8 cellular contexts compared by ENCODE assay signal in the genomic region with DNA sequence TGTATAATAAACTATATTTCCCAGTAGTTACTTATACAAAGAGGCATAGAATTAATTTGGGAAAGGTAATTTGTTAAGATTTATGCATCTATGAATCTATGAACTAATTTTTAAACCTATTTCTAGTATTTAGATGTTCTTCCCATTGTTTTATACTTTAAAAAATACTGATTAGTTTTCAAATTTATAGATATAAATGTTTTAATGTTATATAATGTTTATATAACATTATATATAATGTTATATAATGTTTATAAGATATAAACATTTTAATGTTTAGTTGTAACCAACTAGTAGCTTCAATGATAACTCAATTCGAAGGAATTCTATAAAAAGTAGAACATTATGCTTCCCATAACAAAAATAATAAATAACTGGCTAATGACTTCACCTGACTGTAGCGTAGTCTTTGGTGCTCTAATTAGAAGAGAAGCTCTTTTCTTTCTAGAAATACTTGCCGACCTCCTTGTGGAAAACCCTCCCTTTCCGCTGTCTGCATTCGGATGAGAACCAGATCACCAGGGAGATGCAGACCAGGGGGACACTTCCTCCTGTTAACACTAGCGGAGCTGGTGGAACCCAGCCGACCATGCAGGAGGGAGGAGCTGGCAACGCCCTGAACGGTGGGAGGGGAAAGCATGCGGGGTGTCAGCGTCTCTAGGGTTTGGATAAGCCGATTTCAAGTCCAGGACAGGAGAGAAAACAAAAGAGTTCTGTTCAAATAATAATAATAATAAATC.
DNase-seq lines count a peak whose midpoint lies in the region; ATAC-seq and TF ChIP-seq lines count a peak whose summit lies in the region.

No MANE protein-coding gene starts in this region.

- no peaks in the 10 kb centered on the region for H3K27me3 ChIP-seq in WERI-Rb-1 (ENCODE audit: insufficient read depth, low read depth, severe bottlenecking)

- peak; percentile 91 for DNase-seq in ACHN
- peak; percentile 62 for DNase-seq in NCI-H2196 treated with DMSO at 0.1 percent for 48 hours (lab: John Stamatoyannopoulos, UW; ENCODE audit: unreplicated experiment)
- peak; percentile 99 for DNase-seq in WERI-Rb-1
- DNase-seq in central memory CD4-positive, alpha-beta T cell = peak; percentile 32
- peak; percentile 89 for DNase-seq in kidney tubule cell (ENCODE audit: low spot score)
- DNase-seq in stimulated activated CD4-positive, alpha-beta T cell treated with anti-CD3 and anti-CD28 coated beads, Interleukin-1b, Interleukin-23, amount 100 ng/mL, for 48 hours = peak; percentile 86

- peak overlapping the region; percentile 53 for H3K27ac ChIP-seq in WERI-Rb-1

- TF ChIP-seq CTCF in WERI-Rb-1 (IDR thresholded peaks at IDR 0.05; ENCODE audit: low read depth, low read length) = peak; percentile 35; the same call in 1 of the 2 replicates

- H3K4me3 ChIP-seq in WERI-Rb-1 (ENCODE audit: low read depth, low read length) = peak overlapping the region; percentile 90

- in situ Hi-C loops in ACHN (cut with HindIII; ENCODE audit: low pct_ligation_motif_present, low pct_unique_long_range_greater_than_20kb, low sequenced_read_pairs) = no loop called here

- H3K9me3 ChIP-seq in WERI-Rb-1 (ENCODE audit: severe bottlenecking) = no peaks in the 10 kb centered on the region

- peak; percentile 44 for ATAC-seq in GM18520 (IDR thresholded peaks at IDR 0.05; ENCODE audit: unreplicated experiment)
- ATAC-seq in HG03103 (IDR thresholded peaks at IDR 0.05; ENCODE audit: low read depth, unreplicated experiment) = peak; percentile 45

- H3K36me3 ChIP-seq in WERI-Rb-1 = no peaks in the 10 kb centered on the region

Comparison
In these comparisons a context has a peak if more than half of its experiments do, and no peak if none do; other contexts are left out.
1. Peak in every context shown above with its lines: DNase-seq, ATAC-seq, H3K4me3 ChIP-seq and H3K27ac ChIP-seq.
2. DNase-seq: peak in every context shown above with its lines; median percentile 99 in WERI-Rb-1; 91 in ACHN; 89 in kidney tubule cell; 86 in stimulated activated CD4-positive, alpha-beta T cell treated with anti-CD3 and anti-CD28 coated beads, Interleukin-1b, Interleukin-23, amount 100 ng/mL, for 48 hours; 62 in NCI-H2196 treated with DMSO at 0.1 percent for 48 hours; 32 in central memory CD4-positive, alpha-beta T cell.